In genomic region chr20:58144071-58144470, GRCh38 we compare ENCODE assay signal across 23 cellular contexts.
"Had no signal": no experiment of that assay in that cellular context is flagged by ENCODE, and none has a peak within 500 bp of the region (broad histone marks: within the 10 kb centered on the region; RNA-seq: fewer than 3 reads in every experiment).

No MANE protein-coding gene starts in this region.

- H3K27ac ChIP-seq: epithelial cell of prostate, esophagus muscularis mucosa, gastrocnemius medialis, heart right ventricle, left lung, lower lobe of right lung, parathyroid adenoma, psoas muscle, right lobe of liver, skin epidermis, stomach had no signal

- H3K4me1 Mint-ChIP-seq: memory B cell, nephron progenitor cell had no signal

- H3K36me3 Mint-ChIP-seq: memory B cell had no signal

- H3K4me3 ChIP-seq: esophagus muscularis mucosa, gastrocnemius medialis, heart right ventricle, left lung, lower lobe of right lung, psoas muscle, right lobe of liver, skin epidermis, stomach, tibial nerve had no signal

- H3K36me3 ChIP-seq: esophagus muscularis mucosa, gastrocnemius medialis, heart right ventricle, left lung, lower lobe of right lung, right lobe of liver, stomach, tibial nerve had no signal

- ATAC-seq: effector memory CD8-positive, alpha-beta T cell; gastrocnemius medialis; heart right ventricle; left lung; lower lobe of right lung; psoas muscle; right lobe of liver had no signal

- H3K4me1 ChIP-seq: heart right ventricle, left lung, lower lobe of right lung, psoas muscle, right lobe of liver, stomach had no signal

- DNase-seq: effector memory CD8-positive, alpha-beta T cell; gastrocnemius medialis; heart right ventricle; hypothalamus; left lung; lower lobe of right lung; midbrain; nephron progenitor cell; psoas muscle; retina; stimulated activated CD4-positive, alpha-beta T cell treated with anti-CD3 and anti-CD28 coated beads, Interleukin-2, amount 100 ng/mL, for 24 hours; stimulated activated CD4-positive, alpha-beta T cell treated with anti-CD3 and anti-CD28 coated beads, Interleukin-4, amount 100 ng/mL, for 4 hours; stimulated activated naive CD4-positive, alpha-beta T cell; stomach; substantia nigra had no signal

- H3K27ac Mint-ChIP-seq: dendritic cell treated with granulocyte-macrophage colony-stimulating factor and Interleukin-4, amounts not matched to agents 40 ng/mL and 50 ng/mL, for 4 days; effector memory CD8-positive, alpha-beta T cell; memory B cell; nephron progenitor cell had no signal

- H3K4me3 Mint-ChIP-seq: dendritic cell treated with granulocyte-macrophage colony-stimulating factor and Interleukin-4, amounts not matched to agents 40 ng/mL and 50 ng/mL, for 4 days; effector memory CD8-positive, alpha-beta T cell; memory B cell; nephron progenitor cell had no signal

- H3K27me3 ChIP-seq: right lobe of liver, tibial nerve had no signal

- H3K9me3 ChIP-seq: gastrocnemius medialis, left lung, lower lobe of right lung, psoas muscle, right lobe of liver had no signal

- H3K9me3 Mint-ChIP-seq: effector memory CD8-positive, alpha-beta T cell had no signal
